ENCODE assay signal across 12 cellular contexts in the genomic region with DNA sequence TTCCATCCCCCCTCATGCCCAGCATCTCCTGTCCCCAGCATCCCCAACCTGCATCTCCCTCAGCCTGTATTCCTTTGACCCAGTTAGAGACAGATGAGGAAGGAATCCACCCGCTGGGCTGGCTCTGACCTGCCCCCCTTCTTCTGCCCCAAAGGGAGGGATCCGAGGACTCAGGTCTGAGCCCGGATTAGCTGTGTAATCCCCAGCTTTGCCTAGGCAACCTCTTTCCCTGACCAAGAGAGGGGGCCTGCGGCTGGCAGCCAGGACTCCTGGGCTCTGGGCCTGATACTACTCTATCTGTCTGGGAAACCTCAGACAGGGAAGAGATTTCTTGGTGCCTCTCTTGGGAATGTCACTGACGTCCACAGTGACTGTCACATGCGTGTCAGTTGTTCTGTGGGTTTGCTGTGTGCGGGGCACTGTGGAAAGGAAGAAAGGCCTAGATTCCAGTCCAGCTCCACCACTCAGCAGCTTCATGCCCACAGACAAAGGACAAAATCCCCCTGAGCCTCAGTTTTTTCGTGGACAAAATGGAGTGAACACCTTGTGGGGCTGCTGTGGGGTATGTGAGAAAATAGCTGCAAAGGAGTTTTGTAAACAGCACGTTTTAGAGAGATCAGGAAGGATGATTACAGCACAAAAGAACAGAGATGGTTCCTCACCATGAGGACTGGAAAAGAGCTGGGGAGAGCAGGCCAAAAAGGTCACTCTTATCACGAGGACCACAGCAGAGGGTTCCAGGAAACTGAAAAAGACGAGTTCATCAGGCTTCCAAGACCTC. TPM values are rescaled to one million over a fixed set of nuclear protein-coding genes. Genes with fewer than 3 reads are reported as not detected.
A peak's percentile ranks its signal among the peaks of the same experiment; 100 is the strongest.
DNase-seq lines count a peak whose midpoint lies in the region; ATAC-seq, FAIRE-seq and TF ChIP-seq lines count a peak whose summit lies in the region.
"Had no signal": no experiment of that assay in that cellular context is flagged by ENCODE, and none has a peak within 500 bp of the region (broad histone marks: within the 10 kb centered on the region; RNA-seq: fewer than 3 reads in every experiment).

No MANE protein-coding gene starts in this region.

- H2AFZ ChIP-seq in Karpas-422 (ENCODE audit: low read length) = no peak overlapping the region
- peak overlapping the region; percentile 86 for H2AFZ ChIP-seq in K562 (ENCODE audit: low read depth, low read length)

- no peak for TF ChIP-seq RAD21 in K562 (CRISPR knock-in tag; conservative IDR thresholded peaks at IDR 0.05 in 1 of 2, IDR thresholded peaks at IDR 0.05 in 1 of 2)

- peaks cover 11 to 17% of the 10 kb centered on the region in 2 donors for H3K36me3 Mint-ChIP-seq in CD4-positive, alpha-beta memory T cell
- peaks cover 0 to 19% (median 10%) of the 10 kb centered on the region in 3 donors for H3K36me3 Mint-ChIP-seq in naive thymus-derived CD8-positive, alpha-beta T cell

- H3K9ac ChIP-seq in Karpas-422 (ENCODE audit: low read length) (0 out of 2 replicates have a peak overlapping the region, but pooled peaks have one; percentile 61), K562 (ENCODE audit: insufficient read depth in 1 of 2, low read depth in 2 of 2, low read length in 2 of 2) (peak overlapping the region; percentile 90 to 99; a peak in 3 of 4 replicates)

- WGBS in K562 (ENCODE audit: insufficient coverage, low coverage, missing lambda C conversion rate) = 5% methylated on average over 9 of the region's 11 CpGs
- WGBS in small intestine, 3 donors = 58 to 71% (median 65%) methylated on average over 11 of the region's 11 CpGs
- 64 to 71% (median 69%) methylated on average over 11 of the region's 11 CpGs for WGBS in ovary, 3 donors

- no peak overlapping the region for H3K27ac ChIP-seq in CD4-positive, alpha-beta memory T cell (ENCODE audit: low read depth, low read length)
- no peak overlapping the region for H3K27ac ChIP-seq in Karpas-422 (ENCODE audit: low read length)
- peak overlapping the region; percentile 75 for H3K27ac ChIP-seq in K562 (ENCODE audit: extremely low read depth, low read depth, low read length)
- no peak overlapping the region for H3K27ac ChIP-seq in small intestine (ENCODE audit: low read depth in 1 of 2, low read length in 1 of 2)
- no peak overlapping the region for H3K27ac ChIP-seq in ovary

- intact Hi-C loops in CD4-positive, alpha-beta memory T cell (cut with micrococcal nuclease) = loop anchor here (1.0 to 2.0 kb wide), 5 partner anchors 9 to 253 kb away; partner anchors contain the start of genes CDK2AP2, GSTP1, NUDT8 and POLD4
- intact Hi-C loops in K562 (cut with micrococcal nuclease) = loop anchor here (1.0 to 5.0 kb wide), 2 partner anchors 22 to 33 kb away; partner anchors contain the start of gene GSTP1
- intact Hi-C loops in ovary (cut with DNase I) = no loop called here

- peaks cover 9 to 11% of the 10 kb centered on the region in 2 donors for H3K27me3 Mint-ChIP-seq in CD4-positive, alpha-beta memory T cell
- peaks cover 4 to 29% (median 8%) of the 10 kb centered on the region in 5 donors for H3K27me3 Mint-ChIP-seq in naive thymus-derived CD8-positive, alpha-beta T cell

- peaks cover 18% of the 10 kb centered on the region for H3K79me2 ChIP-seq in Karpas-422 (ENCODE audit: low read length)
- H3K79me2 ChIP-seq in K562 (ENCODE audit: control insufficient read depth, insufficient read depth, low read length) = peaks cover 36% of the 10 kb centered on the region

- in situ Hi-C loops in K562 (cut with MboI) = no loop called here

- no peak for TF ChIP-seq POLR2A in K562 (conservative IDR thresholded peaks at IDR 0.05)
- TF ChIP-seq POLR2A in ovary (IDR thresholded peaks at IDR 0.05) = no peak

- H3K4me3 Mint-ChIP-seq in CD4-positive, alpha-beta memory T cell = peak overlapping the region; percentile 33 to 83 (median 72)
- H3K4me3 Mint-ChIP-seq in naive thymus-derived CD8-positive, alpha-beta T cell = peak overlapping the region; percentile 41 to 81 (median 74)

- no peaks in the 10 kb centered on the region for H3K27me3 ChIP-seq in CD4-positive, alpha-beta memory T cell (ENCODE audit: insufficient read depth, low read length)
- no peaks in the 10 kb centered on the region for H3K27me3 ChIP-seq in Karpas-422 (ENCODE audit: low read length)
- H3K27me3 ChIP-seq in K562 (ENCODE audit: control insufficient read depth in 2 of 2, insufficient read depth in 2 of 2, low read length in 2 of 2) = no peaks in the 10 kb centered on the region
- H3K27me3 ChIP-seq in small intestine (ENCODE audit: control insufficient read depth in 2 of 2, insufficient read depth in 2 of 2, low read length in 2 of 2) = no peaks in the 10 kb centered on the region
- no peaks in the 10 kb centered on the region for H3K27me3 ChIP-seq in ovary

- H3K36me3 ChIP-seq in CD4-positive, alpha-beta memory T cell (ENCODE audit: insufficient read depth, low read length) = peaks cover 20% of the 10 kb centered on the region
- H3K36me3 ChIP-seq in Karpas-422 (ENCODE audit: insufficient read depth, low read length) (no peaks in the 10 kb centered on the region; the same call in 1 of the 2 replicates), K562 (ENCODE audit: control insufficient read depth, insufficient read depth, low read length) (peaks cover 29% of the 10 kb centered on the region), small intestine (ENCODE audit: control insufficient read depth in 2 of 2, insufficient read depth in 2 of 2, low read length in 2 of 2) (peaks cover 0 to 6% of the 10 kb centered on the region in 2 donors), ovary (no peaks in the 10 kb centered on the region)

- no peak for DNase-seq in CD4-positive, alpha-beta memory T cell
- DNase-seq in Karpas-422 (no peak), K562 (ENCODE audit: extremely low read depth in 1 of 4, low spot score in 3 of 4) (peak in 3 of 4 experiments; percentile 18 to 91 (median 60)), small intestine (no peak), ovary (no peak), NCI-H446 treated with DMSO at 0.1 percent for 48 hours (lab: John Stamatoyannopoulos, UW) (no peak)
- DNase-seq in naive thymus-derived CD8-positive, alpha-beta T cell = no peak
- no peak for DNase-seq in stimulated activated CD4-positive, alpha-beta T cell treated with anti-CD3 and anti-CD28 coated beads, Interleukin-4, amount 100 ng/mL, for 24 hours
- DNase-seq: amniotic stem cell; stimulated activated CD4-positive, alpha-beta T cell treated with anti-CD3 and anti-CD28 coated beads, Interleukin-2, amount 100 ng/mL, for 48 hours had no signal

- H3K9me3 Mint-ChIP-seq in CD4-positive, alpha-beta memory T cell = peaks cover 0 to 3% (median 0%) of the 10 kb centered on the region in 8 donors
- no peaks in the 10 kb centered on the region for H3K9me3 Mint-ChIP-seq in naive thymus-derived CD8-positive, alpha-beta T cell

- peaks cover 13% of the 10 kb centered on the region for H3K4me1 ChIP-seq in CD4-positive, alpha-beta memory T cell (ENCODE audit: insufficient read depth, low read length)
- H3K4me1 ChIP-seq in Karpas-422 (ENCODE audit: low read length) = peaks cover 40% of the 10 kb centered on the region
- H3K4me1 ChIP-seq in K562 (replicated peaks in 1 of 2; ENCODE audit: control insufficient read depth in 2 of 2, insufficient read depth in 2 of 2, low read length in 2 of 2) = peaks cover 38 to 65% of the 10 kb centered on the region in 2 experiments
- H3K4me1 ChIP-seq in small intestine (ENCODE audit: control insufficient read depth in 2 of 2, insufficient read depth in 1 of 2, low read depth in 1 of 2, low read length in 1 of 2) = no peaks in the 10 kb centered on the region
- H3K4me1 ChIP-seq in ovary (ENCODE audit: insufficient read depth) = peaks cover 8% of the 10 kb centered on the region

- CTCF ChIA-PET in CD4-positive, alpha-beta memory T cell (lab: Charles Lee; ENCODE audit: partially characterized antibody) = interaction anchor here (0.7 to 1.4 kb wide), 2 partner anchors 9 to 24 kb away, joined by 3 to 5 read pairs; no protein-coding TSS in a partner anchor
- CTCF ChIA-PET in K562 (lab: Yijun Ruan, JAX; ENCODE audit: low intra/inter-chr PET ratio) = no interaction called here

- peak; percentile 67 for TF ChIP-seq EP300 in K562 (IDR thresholded peaks at IDR 0.05; ENCODE audit: low read length)
- no peak for TF ChIP-seq EP300 in ovary (IDR thresholded peaks at IDR 0.05)

- peak overlapping the region; percentile 91 for H3K4me2 ChIP-seq in Karpas-422 (ENCODE audit: low read depth, low read length, poor library complexity, severe bottlenecking)
- H3K4me2 ChIP-seq in K562 (ENCODE audit: insufficient read depth, low read length) = peak overlapping the region; percentile 96

- TF ChIP-seq CTCF in K562 (IDR thresholded peaks at IDR 0.05 in 2 of 3, conservative IDR thresholded peaks at IDR 0.05 in 1 of 3; ENCODE audit: insufficient read depth in 2 of 3, low read depth in 1 of 3, low read length in 3 of 3) (no peak; a peak in 1 of 6 replicates), ovary (IDR thresholded peaks at IDR 0.05) (no peak)

- peak; percentile 65 for ATAC-seq in K562
- ATAC-seq in naive thymus-derived CD8-positive, alpha-beta T cell = no peak

- H3K9me2 ChIP-seq in Karpas-422 (replicated peaks; ENCODE audit: insufficient read depth, low read length) = no peaks in the 10 kb centered on the region

- H3K4me3 ChIP-seq in CD4-positive, alpha-beta memory T cell (ENCODE audit: low read length in 2 of 2) = no peak overlapping the region
- H3K4me3 ChIP-seq in Karpas-422 (ENCODE audit: low read length) (no peak overlapping the region), K562 (peak overlapping the region; percentile 99), small intestine (ENCODE audit: low read depth in 1 of 2, low read length in 2 of 2) (no peak overlapping the region), ovary (no peak overlapping the region)
- H3K4me3 ChIP-seq: mucosa of descending colon had no signal

- peaks cover 3% of the 10 kb centered on the region; the same call in 1 of the 2 replicates for H4K20me1 ChIP-seq in Karpas-422 (ENCODE audit: insufficient read depth, low read depth, low read length)
- no peaks in the 10 kb centered on the region; the same call in 1 of the 2 replicates for H4K20me1 ChIP-seq in K562 (replicated peaks; ENCODE audit: control insufficient read depth, insufficient read depth, low read length)

- POLR2A ChIA-PET in CD4-positive, alpha-beta memory T cell (lab: Charles Lee; ENCODE audit: partially characterized antibody) = no interaction called here
- POLR2A ChIA-PET in K562 (lab: Yijun Ruan, JAX) = interaction anchor here (0.6 to 2.4 kb wide), 14 partner anchors 8 to 184 kb away, joined by 3 to 12 read pairs (median 4); partner anchors contain the start of gene GSTP1
- POLR2A ChIA-PET in naive thymus-derived CD8-positive, alpha-beta T cell (lab: Charles Lee) = interaction anchor here (1.0 kb wide), 1 partner anchor 8 kb away, joined by 3 read pairs; no protein-coding TSS in a partner anchor

- FAIRE-seq in K562 (lab: Jason Lieb, UNC) (peak; percentile 92), small intestine (lab: Jason Lieb, UNC) (no peak)

- H3K9me1 ChIP-seq in K562 (ENCODE audit: control insufficient read depth, insufficient read depth, low read length) = no peaks in the 10 kb centered on the region

- peaks cover 6 to 27% (median 9%) of the 10 kb centered on the region in 4 donors for H3K4me1 Mint-ChIP-seq in CD4-positive, alpha-beta memory T cell
- peaks cover 4 to 31% (median 20%) of the 10 kb centered on the region in 4 donors for H3K4me1 Mint-ChIP-seq in naive thymus-derived CD8-positive, alpha-beta T cell

- H3K9me3 ChIP-seq in CD4-positive, alpha-beta memory T cell (ENCODE audit: control insufficient read depth in 1 of 2, low read length in 2 of 2) = no peaks in the 10 kb centered on the region
- H3K9me3 ChIP-seq in Karpas-422 (ENCODE audit: low read length) (no peaks in the 10 kb centered on the region), K562 (replicated peaks; ENCODE audit: control insufficient read depth, insufficient read depth, low read depth, low read length) (peaks cover 4% of the 10 kb centered on the region), small intestine (ENCODE audit: control insufficient read depth, low read depth) (no peaks in the 10 kb centered on the region), ovary (no peaks in the 10 kb centered on the region)
- H3K9me3 ChIP-seq: mucosa of descending colon had no signal

- H3K27ac Mint-ChIP-seq in CD4-positive, alpha-beta memory T cell = peak overlapping the region in 5 of 7 donors; percentile 1 to 97 (median 60)
- peak overlapping the region in 9 of 10 donors; percentile 15 to 92 (median 86) for H3K27ac Mint-ChIP-seq in naive thymus-derived CD8-positive, alpha-beta T cell

- BruUV-seq in K562 (replicated peaks; lab: Mats Ljungman, UMichigan) = no TSS peak

RNA-seq across cellular contexts. Expression of gene NDUFV1, which starts 1.3 kb away (rescaled TPM):
- total RNA-seq in CD4-positive, alpha-beta memory T cell = 100 to 1,000 TPM; 204 to 212 TPM
- 100 to 1,000 TPM; 124 to 133 TPM for polyA plus RNA-seq in CD4-positive, alpha-beta memory T cell
- total RNA-seq in Karpas-422 (2014; rRNA removed; shearing (Covaris generic); ENCODE audit: low replicate concordance) = 145 and 304 TPM in 2 replicates
- 348 and 937 TPM in 2 replicates for total RNA-seq in K562 (2011; cell fraction: chromatin; rRNA removed; ENCODE audit: low replicate concordance)
- 683 and 713 TPM in 2 replicates for total RNA-seq in K562 (2011; cell fraction: nucleolus; rRNA removed)
- total RNA-seq in K562 (2011; cell fraction: nucleoplasm; rRNA removed) = 505 and 528 TPM in 2 replicates
- total RNA-seq in K562 (2014; rRNA removed) = 408 and 468 TPM in 2 replicates
- total RNA-seq in K562 (2014; rRNA removed; fragmentation: Illumina TruSeq; extraction: Trizol) = 111 and 135 TPM in 2 replicates
- total RNA-seq in K562 (2015; rRNA removed; fragmentation: Illumina TruSeq; extraction: Trizol) = 242 and 251 TPM in 2 replicates
- 404 and 408 TPM in 2 replicates for total RNA-seq in K562 (2021)
- polyA plus RNA-seq in K562 (2011; rRNA removed) = 172 and 261 TPM in 2 replicates
- polyA plus RNA-seq in K562 (2011; cell fraction: cytosol; rRNA removed) = 251 and 329 TPM in 2 replicates
- polyA plus RNA-seq in K562 (2011; cell fraction: nucleus; rRNA removed) = 669 and 851 TPM in 2 replicates
- polyA plus RNA-seq in K562 (2012) = 286 and 337 TPM in 2 replicates
- polyA plus RNA-seq in K562 (2014; fragmentation: Illumina TruSeq; extraction: Trizol) = 209 and 273 TPM in 2 replicates
- polyA plus RNA-seq in K562 (2014; fragmentation: Nextera tagmentation; extraction: Ambion mirVana) = 10 to 100 TPM; 10.8 to 32.9 TPM
- polyA plus RNA-seq in K562 (2014; rRNA removed) = 423 and 426 TPM in 2 replicates
- polyA minus RNA-seq in K562 (2011; rRNA and poly(A)+ RNA removed) = 81.2 and 91.3 TPM in 2 replicates
- 141 and 202 TPM in 2 replicates for polyA minus RNA-seq in K562 (2011; cell fraction: cytosol; rRNA and poly(A)+ RNA removed)
- 134 and 170 TPM in 2 replicates for polyA minus RNA-seq in K562 (2011; cell fraction: nucleus; rRNA and poly(A)+ RNA removed)
- total RNA-seq in naive thymus-derived CD8-positive, alpha-beta T cell = 100 to 1,000 TPM; 197 to 199 TPM
- polyA plus RNA-seq in naive thymus-derived CD8-positive, alpha-beta T cell = 100 to 1,000 TPM; 122 to 123 (median 122) TPM
- polyA plus RNA-seq in small intestine = 100 to 1,000 TPM; 234 to 361 (median 264) TPM
- total RNA-seq in ovary = 100 to 1,000 TPM; 143 to 184 (median 169) TPM
- 100 to 1,000 TPM in 1 of 2 donors, 10 to 100 TPM in 1; 47.7 to 133 TPM for polyA plus RNA-seq in ovary

RNA-seq across cellular contexts. Expression of gene GSTP1, which starts 21.8 kb away (rescaled TPM):
- 100 to 1,000 TPM; 134 to 143 TPM for total RNA-seq in CD4-positive, alpha-beta memory T cell
- 100 to 1,000 TPM; 236 to 245 TPM for polyA plus RNA-seq in CD4-positive, alpha-beta memory T cell
- total RNA-seq in Karpas-422 (2014; rRNA removed; shearing (Covaris generic); ENCODE audit: low replicate concordance) = 1,085 and 1,200 TPM in 2 replicates
- total RNA-seq in K562 (2011; cell fraction: chromatin; rRNA removed; ENCODE audit: low replicate concordance) = 78.9 and 217 TPM in 2 replicates
- 419 and 483 TPM in 2 replicates for total RNA-seq in K562 (2011; cell fraction: nucleolus; rRNA removed)
- 278 and 289 TPM in 2 replicates for total RNA-seq in K562 (2011; cell fraction: nucleoplasm; rRNA removed)
- total RNA-seq in K562 (2014; rRNA removed) (2,150 and 3,084 TPM in 2 replicates), K562 (2014; rRNA removed; fragmentation: Illumina TruSeq; extraction: Trizol) (412 and 592 TPM in 2 replicates), K562 (2015; rRNA removed; fragmentation: Illumina TruSeq; extraction: Trizol) (1,399 and 1,422 TPM in 2 replicates), K562 (2021) (1,400 and 1,492 TPM in 2 replicates), ovary (1,000 to 10,000 TPM in 1 of 7 donors, 100 to 1,000 TPM in 6; 358 to 1,321 (median 474) TPM)
- polyA plus RNA-seq in K562 (2011; rRNA removed) (910 and 997 TPM in 2 replicates), K562 (2014; fragmentation: Illumina TruSeq; extraction: Trizol) (1,177 and 1,409 TPM in 2 replicates), K562 (2014; fragmentation: Nextera tagmentation; extraction: Ambion mirVana) (1,000 to 10,000 TPM in 1 of 2 experiments, 100 to 1,000 TPM in 1; 739 to 1,204 TPM), K562 (2014; rRNA removed) (1,679 and 1,695 TPM in 2 replicates), small intestine (1,000 to 10,000 TPM in 2 of 3 donors, 100 to 1,000 TPM in 1; 997 to 1,471 (median 1,010) TPM), ovary (100 to 1,000 TPM; 189 to 444 TPM)
- 1,621 and 2,879 TPM in 2 replicates for polyA plus RNA-seq in K562 (2011; cell fraction: cytosol; rRNA removed)
- 798 and 965 TPM in 2 replicates for polyA plus RNA-seq in K562 (2011; cell fraction: nucleus; rRNA removed)
- polyA plus RNA-seq in K562 (2012) = 1,622 and 1,822 TPM in 2 replicates
- 380 and 408 TPM in 2 replicates for polyA minus RNA-seq in K562 (2011; rRNA and poly(A)+ RNA removed)
- polyA minus RNA-seq in K562 (2011; cell fraction: cytosol; rRNA and poly(A)+ RNA removed) = 440 and 451 TPM in 2 replicates
- 118 and 167 TPM in 2 replicates for polyA minus RNA-seq in K562 (2011; cell fraction: nucleus; rRNA and poly(A)+ RNA removed)
- total RNA-seq in naive thymus-derived CD8-positive, alpha-beta T cell = 100 to 1,000 TPM; 177 to 186 TPM
- 100 to 1,000 TPM; 234 to 278 (median 276) TPM for polyA plus RNA-seq in naive thymus-derived CD8-positive, alpha-beta T cell

RNA-seq across cellular contexts. Expression of gene NUDT8, which starts 24.3 kb away (rescaled TPM):
- 1 to 10 TPM; 3.1 to 4.3 TPM for total RNA-seq in CD4-positive, alpha-beta memory T cell
- polyA plus RNA-seq in CD4-positive, alpha-beta memory T cell = 1 to 10 TPM; 2.0 to 4.5 TPM
- total RNA-seq in Karpas-422 (2014; rRNA removed; shearing (Covaris generic); ENCODE audit: low replicate concordance) = 10.4 and 35.4 TPM in 2 replicates
- total RNA-seq in K562 (2011; cell fraction: chromatin; rRNA removed; ENCODE audit: low replicate concordance) = 2.8 and 15.1 TPM in 2 replicates
- 22.0 and 23.0 TPM in 2 replicates for total RNA-seq in K562 (2011; cell fraction: nucleolus; rRNA removed)
- 9.8 and 13.5 TPM in 2 replicates for total RNA-seq in K562 (2011; cell fraction: nucleoplasm; rRNA removed)
- total RNA-seq in K562 (2014; rRNA removed) (23.8 and 36.3 TPM in 2 replicates), K562 (2014; rRNA removed; fragmentation: Illumina TruSeq; extraction: Trizol) (1.5 and 2.0 TPM in 2 replicates), K562 (2015; rRNA removed; fragmentation: Illumina TruSeq; extraction: Trizol) (6.2 and 6.6 TPM in 2 replicates), K562 (2021) (26.7 and 27.8 TPM in 2 replicates), ovary (10 to 100 TPM in 1 of 7 donors, 1 to 10 TPM in 6; 5.0 to 10.5 (median 8.1) TPM)
- polyA plus RNA-seq in K562 (2011; rRNA removed) (4.3 and 6.2 TPM in 2 replicates), K562 (2014; fragmentation: Illumina TruSeq; extraction: Trizol) (5.0 and 14.0 TPM in 2 replicates), K562 (2014; fragmentation: Nextera tagmentation; extraction: Ambion mirVana) (under 1 TPM; 0.23 to 0.85 TPM), K562 (2014; rRNA removed) (21.7 and 27.2 TPM in 2 replicates), small intestine (10 to 100 TPM; 38.9 to 67.1 (median 52.4) TPM), ovary (1 to 10 TPM in 1 of 2 donors, not detected in 1; 5.7 TPM)
- 11.0 and 34.8 TPM in 2 replicates for polyA plus RNA-seq in K562 (2011; cell fraction: cytosol; rRNA removed)
- 27.2 and 46.8 TPM in 2 replicates for polyA plus RNA-seq in K562 (2011; cell fraction: nucleus; rRNA removed)
- 20.9 and 25.8 TPM in 2 replicates for polyA plus RNA-seq in K562 (2012)
- polyA minus RNA-seq in K562 (2011; rRNA and poly(A)+ RNA removed) = 0.72 and 1.2 TPM in 2 replicates
- polyA minus RNA-seq in K562 (2011; cell fraction: cytosol; rRNA and poly(A)+ RNA removed) = 5.7 and 7.1 TPM in 2 replicates
- 11.9 and 15.1 TPM in 2 replicates for polyA minus RNA-seq in K562 (2011; cell fraction: nucleus; rRNA and poly(A)+ RNA removed)
- total RNA-seq in naive thymus-derived CD8-positive, alpha-beta T cell = 1 to 10 TPM; 2.0 to 3.2 TPM
- polyA plus RNA-seq in naive thymus-derived CD8-positive, alpha-beta T cell = 1 to 10 TPM; 2.7 to 3.1 (median 2.7) TPM

RNA-seq across cellular contexts. Expression of gene TBX10, which starts 34.1 kb away (rescaled TPM):
- not detected for total RNA-seq in CD4-positive, alpha-beta memory T cell
- not detected for polyA plus RNA-seq in CD4-positive, alpha-beta memory T cell
- total RNA-seq in Karpas-422 (2014; rRNA removed; shearing (Covaris generic); ENCODE audit: low replicate concordance) = not detected in 2 replicates
- total RNA-seq in K562 (2011; cell fraction: chromatin; rRNA removed; ENCODE audit: low replicate concordance) = not detected in 2 replicates
- not detected in 2 replicates for total RNA-seq in K562 (2011; cell fraction: nucleolus; rRNA removed)
- total RNA-seq in K562 (2011; cell fraction: nucleoplasm; rRNA removed) = not detected in 2 replicates
- total RNA-seq in K562 (2014; rRNA removed) (not detected in 2 replicates), K562 (2014; rRNA removed; fragmentation: Illumina TruSeq; extraction: Trizol) (not detected in 2 replicates), K562 (2015; rRNA removed; fragmentation: Illumina TruSeq; extraction: Trizol) (not detected in 2 replicates), K562 (2021) (not detected in 2 replicates), ovary (not detected)
- polyA plus RNA-seq in K562 (2011; rRNA removed) (not detected in 2 replicates), K562 (2014; fragmentation: Illumina TruSeq; extraction: Trizol) (not detected in 2 replicates), K562 (2014; fragmentation: Nextera tagmentation; extraction: Ambion mirVana) (not detected), K562 (2014; rRNA removed) (not detected in 2 replicates), small intestine (10 to 100 TPM; 14.4 to 69.4 (median 41.4) TPM), ovary (not detected)
- polyA plus RNA-seq in K562 (2011; cell fraction: cytosol; rRNA removed) = not detected in 2 replicates
- not detected in 2 replicates for polyA plus RNA-seq in K562 (2011; cell fraction: nucleus; rRNA removed)
- polyA plus RNA-seq in K562 (2012) = 0.14 and 0.18 TPM in 2 replicates
- polyA minus RNA-seq in K562 (2011; rRNA and poly(A)+ RNA removed) = not detected in 2 replicates
- not detected in 2 replicates for polyA minus RNA-seq in K562 (2011; cell fraction: cytosol; rRNA and poly(A)+ RNA removed)
- not detected in 2 replicates for polyA minus RNA-seq in K562 (2011; cell fraction: nucleus; rRNA and poly(A)+ RNA removed)
- total RNA-seq in naive thymus-derived CD8-positive, alpha-beta T cell = not detected
- polyA plus RNA-seq in naive thymus-derived CD8-positive, alpha-beta T cell = not detected
- total RNA-seq: urinary bladder had no signal
- polyA plus RNA-seq: urinary bladder had no signal

RNA-seq across cellular contexts. Expression of gene ACY3, which starts 45.1 kb away (rescaled TPM):
- total RNA-seq in CD4-positive, alpha-beta memory T cell = not detected
- polyA plus RNA-seq in CD4-positive, alpha-beta memory T cell = under 1 TPM in 1 of 2 donors, not detected in 1; 0.48 TPM
- 0.89 and 2.2 TPM in 2 replicates for total RNA-seq in Karpas-422 (2014; rRNA removed; shearing (Covaris generic); ENCODE audit: low replicate concordance)
- total RNA-seq in K562 (2011; cell fraction: chromatin; rRNA removed; ENCODE audit: low replicate concordance) = not detected in 2 replicates
- total RNA-seq in K562 (2011; cell fraction: nucleolus; rRNA removed) = not detected in 2 replicates
- total RNA-seq in K562 (2011; cell fraction: nucleoplasm; rRNA removed) = not detected in 2 replicates
- not detected in 2 replicates for total RNA-seq in K562 (2014; rRNA removed)
- not detected in 2 replicates for total RNA-seq in K562 (2014; rRNA removed; fragmentation: Illumina TruSeq; extraction: Trizol)
- not detected in 2 replicates for total RNA-seq in K562 (2015; rRNA removed; fragmentation: Illumina TruSeq; extraction: Trizol)
- total RNA-seq in K562 (2021) = not detected in 2 replicates
- polyA plus RNA-seq in K562 (2011; rRNA removed) = not detected in 2 replicates
- polyA plus RNA-seq in K562 (2011; cell fraction: cytosol; rRNA removed) = not detected in 2 replicates
- polyA plus RNA-seq in K562 (2011; cell fraction: nucleus; rRNA removed) = not detected in 2 replicates
- not detected in 2 replicates for polyA plus RNA-seq in K562 (2012)
- polyA plus RNA-seq in K562 (2014; fragmentation: Illumina TruSeq; extraction: Trizol) = not detected in 2 replicates
- polyA plus RNA-seq in K562 (2014; fragmentation: Nextera tagmentation; extraction: Ambion mirVana) = not detected
- not detected in 2 replicates for polyA plus RNA-seq in K562 (2014; rRNA removed)
- not detected in 2 replicates for polyA minus RNA-seq in K562 (2011; rRNA and poly(A)+ RNA removed)
- polyA minus RNA-seq in K562 (2011; cell fraction: cytosol; rRNA and poly(A)+ RNA removed) = not detected in 2 replicates
- not detected in 2 replicates for polyA minus RNA-seq in K562 (2011; cell fraction: nucleus; rRNA and poly(A)+ RNA removed)
- not detected for total RNA-seq in naive thymus-derived CD8-positive, alpha-beta T cell
- under 1 TPM in 2 of 3 donors, not detected in 1; 0.29 to 0.64 TPM for polyA plus RNA-seq in naive thymus-derived CD8-positive, alpha-beta T cell
- 100 to 1,000 TPM in 2 of 3 donors, 10 to 100 TPM in 1; 36.6 to 271 (median 161) TPM for polyA plus RNA-seq in small intestine
- total RNA-seq in ovary = under 1 TPM in 2 of 7 donors, not detected in 5; 0.24 to 0.25 TPM
- polyA plus RNA-seq in ovary = under 1 TPM in 1 of 2 donors, not detected in 1; 0.07 TPM
- total RNA-seq: urinary bladder had no signal
- polyA plus RNA-seq: urinary bladder had no signal

Comparison
In these comparisons a context has a peak if more than half of its experiments do, and no peak if none do; other contexts are left out.
1. DNase-seq: peak in K562 (3 of 4); none in CD4-positive, alpha-beta memory T cell (0 of 5), Karpas-422 (single experiment), naive thymus-derived CD8-positive, alpha-beta T cell (0 of 10), stimulated activated CD4-positive, alpha-beta T cell treated with anti-CD3 and anti-CD28 coated beads, Interleukin-4, amount 100 ng/mL, for 24 hours (single experiment), small intestine (single experiment), ovary (0 of 5) and NCI-H446 treated with DMSO at 0.1 percent for 48 hours (single experiment).
2. intact Hi-C loops: an anchor here in CD4-positive, alpha-beta memory T cell (1.0 to 2.0 kb wide) and K562 (1.0 to 5.0 kb wide); none called in ovary.